ENCODE assay signal across 1 cellular context in the genomic region with DNA sequence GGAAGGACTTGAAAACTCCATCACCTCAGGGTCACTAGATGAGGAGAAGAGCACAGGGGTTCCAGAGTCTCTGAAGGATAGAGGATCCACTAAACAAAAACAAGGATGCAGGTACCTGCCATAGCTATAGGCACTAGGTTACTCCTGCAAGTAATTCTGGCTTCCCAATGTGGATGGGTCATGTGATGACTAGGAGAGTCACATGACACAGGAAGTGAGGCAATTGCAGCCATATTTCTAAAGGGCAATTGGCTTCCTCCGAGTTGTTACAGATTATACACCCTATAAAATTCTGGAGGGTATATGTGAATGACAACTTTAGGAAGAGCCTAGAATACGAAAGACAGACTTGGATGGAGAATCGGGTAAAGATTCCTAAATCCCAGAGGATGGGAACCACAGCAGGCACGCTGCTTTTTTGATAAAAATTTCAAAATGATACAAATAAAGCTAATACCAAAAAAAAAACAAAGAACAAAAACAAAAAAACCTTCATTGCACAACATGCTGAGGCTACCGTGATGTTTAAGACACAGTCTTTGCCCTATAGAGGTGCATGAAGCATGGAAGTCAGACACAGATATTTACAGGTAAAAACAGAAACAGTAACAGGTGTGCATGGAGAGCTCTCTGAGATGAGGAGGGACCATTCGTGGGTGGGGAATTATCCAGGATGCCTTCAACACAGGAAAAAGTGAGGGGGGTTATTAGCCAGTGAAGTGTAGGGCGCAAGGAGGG.
TF ChIP-seq lines count a peak whose summit lies in the region.

No MANE protein-coding gene starts in this region.

TF ChIP-seq in K562, 482 proteins besides CTCF, POLR2A, EP300 and RAD21 (continued from another document and continues in another):
- TF ChIP-seq, protein P1, sequence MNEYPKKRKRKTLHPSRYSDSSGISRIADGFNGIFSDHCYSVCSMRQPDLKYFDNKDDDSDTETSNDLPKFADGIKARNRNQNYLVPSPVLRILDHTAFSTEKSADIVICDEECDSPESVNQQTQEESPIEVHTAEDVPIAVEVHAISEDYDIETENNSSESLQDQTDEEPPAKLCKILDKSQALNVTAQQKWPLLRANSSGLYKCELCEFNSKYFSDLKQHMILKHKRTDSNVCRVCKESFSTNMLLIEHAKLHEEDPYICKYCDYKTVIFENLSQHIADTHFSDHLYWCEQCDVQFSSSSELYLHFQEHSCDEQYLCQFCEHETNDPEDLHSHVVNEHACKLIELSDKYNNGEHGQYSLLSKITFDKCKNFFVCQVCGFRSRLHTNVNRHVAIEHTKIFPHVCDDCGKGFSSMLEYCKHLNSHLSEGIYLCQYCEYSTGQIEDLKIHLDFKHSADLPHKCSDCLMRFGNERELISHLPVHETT (CRISPR knock-in tag; conservative IDR thresholded peaks at IDR 0.05 in 1 of 2, IDR thresholded peaks at IDR 0.05 in 1 of 2): no peak
- TF ChIP-seq MECOM (CRISPR knock-in tag; IDR thresholded peaks at IDR 0.05) (no peak), SMC3 (conservative IDR thresholded peaks at IDR 0.05; ENCODE audit: insufficient read depth, low read depth, low read length) (no peak), MAFG (tag; conservative IDR thresholded peaks at IDR 0.05) (no peak), NELFE (IDR thresholded peaks at IDR 0.05; ENCODE audit: insufficient read depth, insufficient read length) (no peak), KAT7 (CRISPR knock-in tag; IDR thresholded peaks at IDR 0.05; ENCODE audit: borderline replicate concordance) (no peak), HMG20B (CRISPR knock-in tag; IDR thresholded peaks at IDR 0.05) (no peak), MTA2 (IDR thresholded peaks at IDR 0.05; ENCODE audit: low read depth) (no peak), TFE3 (CRISPR knock-in tag; IDR thresholded peaks at IDR 0.05) (peak; percentile 99), SP1 (CRISPR knock-in tag; IDR thresholded peaks at IDR 0.05) (no peak), DMBX1 (CRISPR knock-in tag; IDR thresholded peaks at IDR 0.05; ENCODE audit: borderline replicate concordance) (no peak), ZKSCAN8 (CRISPR knock-in tag; IDR thresholded peaks at IDR 0.05) (no peak), ZNF197 (CRISPR knock-in tag; IDR thresholded peaks at IDR 0.05; ENCODE audit: low read depth) (peak; percentile 62; the same call in 1 of the 2 replicates), TAF7 (tag; IDR thresholded peaks at IDR 0.05) (no peak), TGIF2 (CRISPR knock-in tag; IDR thresholded peaks at IDR 0.05) (no peak), CEBPB (tag; IDR thresholded peaks at IDR 0.05) (0 out of 2 replicates have a peak, but pooled peaks have one; percentile 24), NR0B1 (IDR thresholded peaks at IDR 0.05; ENCODE audit: partially characterized antibody) (no peak), ZSCAN32 (CRISPR knock-in tag; IDR thresholded peaks at IDR 0.05) (no peak), ZNF384 (IDR thresholded peaks at IDR 0.05; ENCODE audit: low read depth, low read length) (no peak), ETS2 (tag; IDR thresholded peaks at IDR 0.05; ENCODE audit: borderline replicate concordance, poor library complexity, severe bottlenecking) (no peak), SNIP1 (IDR thresholded peaks at IDR 0.05; ENCODE audit: low read depth) (no peak), ZFP30 (CRISPR knock-in tag; IDR thresholded peaks at IDR 0.05; ENCODE audit: borderline replicate concordance) (no peak), MEF2D (tag; conservative IDR thresholded peaks at IDR 0.05; ENCODE audit: low read depth) (0 out of 2 replicates have a peak, but pooled peaks have one; percentile 30), HINFP (tag; conservative IDR thresholded peaks at IDR 0.05; ENCODE audit: low read depth) (no peak), E2F8 (IDR thresholded peaks at IDR 0.05; ENCODE audit: low read depth, partially characterized antibody) (no peak), STAG1 (CRISPR knock-in tag; IDR thresholded peaks at IDR 0.05; ENCODE audit: borderline replicate concordance) (no peak), ZNF77 (CRISPR knock-in tag; IDR thresholded peaks at IDR 0.05) (no peak), TRIM28 (IDR thresholded peaks at IDR 0.05) (no peak), CCAR2 (IDR thresholded peaks at IDR 0.05; ENCODE audit: low read depth, low read length) (no peak), ZFP1 (CRISPR knock-in tag; IDR thresholded peaks at IDR 0.05) (no peak), ZFX (CRISPR knock-in tag; IDR thresholded peaks at IDR 0.05) (no peak), JUNB (CRISPR knock-in tag; conservative IDR thresholded peaks at IDR 0.05) (no peak), ZFP36 (IDR thresholded peaks at IDR 0.05; ENCODE audit: low read depth, low read length, partially characterized antibody) (no peak), PTBP1 (IDR thresholded peaks at IDR 0.05; ENCODE audit: low read depth, low read length) (no peak), ZNF592 (IDR thresholded peaks at IDR 0.05) (no peak), MYBL2 (IDR thresholded peaks at IDR 0.05; ENCODE audit: low read depth) (no peak), MYBL2 (CRISPR knock-in tag; IDR thresholded peaks at IDR 0.05; ENCODE audit: borderline replicate concordance) (no peak), ZNF444 (CRISPR knock-in tag; IDR thresholded peaks at IDR 0.05) (no peak), FOS (IDR thresholded peaks at IDR 0.05; ENCODE audit: extremely low read depth, insufficient read length) (peak; percentile 91)
- TF ChIP-seq, protein P2, sequence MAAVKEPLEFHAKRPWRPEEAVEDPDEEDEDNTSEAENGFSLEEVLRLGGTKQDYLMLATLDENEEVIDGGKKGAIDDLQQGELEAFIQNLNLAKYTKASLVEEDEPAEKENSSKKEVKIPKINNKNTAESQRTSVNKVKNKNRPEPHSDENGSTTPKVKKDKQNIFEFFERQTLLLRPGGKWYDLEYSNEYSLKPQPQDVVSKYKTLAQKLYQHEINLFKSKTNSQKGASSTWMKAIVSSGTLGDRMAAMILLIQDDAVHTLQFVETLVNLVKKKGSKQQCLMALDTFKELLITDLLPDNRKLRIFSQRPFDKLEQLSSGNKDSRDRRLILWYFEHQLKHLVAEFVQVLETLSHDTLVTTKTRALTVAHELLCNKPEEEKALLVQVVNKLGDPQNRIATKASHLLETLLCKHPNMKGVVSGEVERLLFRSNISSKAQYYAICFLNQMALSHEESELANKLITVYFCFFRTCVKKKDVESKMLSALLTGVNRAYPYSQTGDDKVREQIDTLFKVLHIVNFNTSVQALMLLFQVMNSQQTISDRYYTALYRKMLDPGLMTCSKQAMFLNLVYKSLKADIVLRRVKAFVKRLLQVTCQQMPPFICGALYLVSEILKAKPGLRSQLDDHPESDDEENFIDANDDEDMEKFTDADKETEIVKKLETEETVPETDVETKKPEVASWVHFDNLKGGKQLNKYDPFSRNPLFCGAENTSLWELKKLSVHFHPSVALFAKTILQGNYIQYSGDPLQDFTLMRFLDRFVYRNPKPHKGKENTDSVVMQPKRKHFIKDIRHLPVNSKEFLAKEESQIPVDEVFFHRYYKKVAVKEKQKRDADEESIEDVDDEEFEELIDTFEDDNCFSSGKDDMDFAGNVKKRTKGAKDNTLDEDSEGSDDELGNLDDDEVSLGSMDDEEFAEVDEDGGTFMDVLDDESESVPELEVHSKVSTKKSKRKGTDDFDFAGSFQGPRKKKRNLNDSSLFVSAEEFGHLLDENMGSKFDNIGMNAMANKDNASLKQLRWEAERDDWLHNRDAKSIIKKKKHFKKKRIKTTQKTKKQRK (IDR thresholded peaks at IDR 0.05; ENCODE audit: borderline replicate concordance, low read depth, low read length): no peak
- TF ChIP-seq, protein P3, sequence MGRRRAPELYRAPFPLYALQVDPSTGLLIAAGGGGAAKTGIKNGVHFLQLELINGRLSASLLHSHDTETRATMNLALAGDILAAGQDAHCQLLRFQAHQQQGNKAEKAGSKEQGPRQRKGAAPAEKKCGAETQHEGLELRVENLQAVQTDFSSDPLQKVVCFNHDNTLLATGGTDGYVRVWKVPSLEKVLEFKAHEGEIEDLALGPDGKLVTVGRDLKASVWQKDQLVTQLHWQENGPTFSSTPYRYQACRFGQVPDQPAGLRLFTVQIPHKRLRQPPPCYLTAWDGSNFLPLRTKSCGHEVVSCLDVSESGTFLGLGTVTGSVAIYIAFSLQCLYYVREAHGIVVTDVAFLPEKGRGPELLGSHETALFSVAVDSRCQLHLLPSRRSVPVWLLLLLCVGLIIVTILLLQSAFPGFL (CRISPR knock-in tag; IDR thresholded peaks at IDR 0.05): no peak
- TF ChIP-seq, protein P4, sequence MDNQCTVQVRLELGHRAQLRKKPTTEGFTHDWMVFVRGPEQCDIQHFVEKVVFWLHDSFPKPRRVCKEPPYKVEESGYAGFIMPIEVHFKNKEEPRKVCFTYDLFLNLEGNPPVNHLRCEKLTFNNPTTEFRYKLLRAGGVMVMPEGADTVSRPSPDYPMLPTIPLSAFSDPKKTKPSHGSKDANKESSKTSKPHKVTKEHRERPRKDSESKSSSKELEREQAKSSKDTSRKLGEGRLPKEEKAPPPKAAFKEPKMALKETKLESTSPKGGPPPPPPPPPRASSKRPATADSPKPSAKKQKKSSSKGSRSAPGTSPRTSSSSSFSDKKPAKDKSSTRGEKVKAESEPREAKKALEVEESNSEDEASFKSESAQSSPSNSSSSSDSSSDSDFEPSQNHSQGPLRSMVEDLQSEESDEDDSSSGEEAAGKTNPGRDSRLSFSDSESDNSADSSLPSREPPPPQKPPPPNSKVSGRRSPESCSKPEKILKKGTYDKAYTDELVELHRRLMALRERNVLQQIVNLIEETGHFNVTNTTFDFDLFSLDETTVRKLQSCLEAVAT (IDR thresholded peaks at IDR 0.05): no peak
